8 cellular contexts compared by ENCODE assay signal in the genomic region with DNA sequence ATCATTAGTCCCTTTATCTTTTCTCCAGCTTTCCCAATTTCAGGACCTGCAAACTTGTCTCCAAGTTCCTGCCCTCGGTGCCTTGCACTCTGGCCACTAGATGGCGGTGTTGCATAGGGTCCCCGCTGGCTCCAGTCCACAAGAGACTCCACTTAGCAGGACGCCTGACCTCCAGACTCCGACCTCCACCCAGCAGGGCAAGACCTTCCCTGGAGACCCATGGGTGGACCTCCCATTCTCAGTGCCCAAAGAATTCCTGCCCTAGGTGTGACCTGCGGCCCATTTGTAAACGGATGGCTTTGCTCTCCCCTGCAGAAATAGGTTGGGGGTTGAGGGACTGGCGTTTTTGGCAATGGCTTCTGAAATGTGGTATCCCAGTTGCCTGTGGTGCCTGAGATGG.
A peak's percentile ranks its signal among the peaks of the same experiment; 100 is the strongest.
DNase-seq lines count a peak whose midpoint lies in the region; ATAC-seq and TF ChIP-seq lines count a peak whose summit lies in the region.

No MANE protein-coding gene starts in this region.

- H3K4me3 ChIP-seq in HL-60 (replicated peaks; ENCODE audit: insufficient read depth, low read length) (no peak overlapping the region), fibroblast of lung (replicated peaks in 1 of 4; ENCODE audit: control extremely low read depth in 1 of 4, insufficient read depth in 1 of 4, low read depth in 3 of 4, low read length in 4 of 4) (no peak overlapping the region), neural cell (ENCODE audit: low read length) (no peak overlapping the region)

- H3K79me2 ChIP-seq in fibroblast of lung (ENCODE audit: control insufficient read depth, insufficient read depth, low read length) (no peaks in the 10 kb centered on the region), neural cell (replicated peaks; ENCODE audit: insufficient read depth, low read length) (no peaks in the 10 kb centered on the region)

- H3K9me2 ChIP-seq in neural cell (ENCODE audit: insufficient read depth, low read length): no peaks in the 10 kb centered on the region

- TF ChIP-seq EP300 in neural cell (conservative IDR thresholded peaks at IDR 0.05; ENCODE audit: poor library complexity, severe bottlenecking): no peak

- H3K36me3 ChIP-seq in fibroblast of lung (ENCODE audit: control insufficient read depth, insufficient read depth, low read length) (no peaks in the 10 kb centered on the region), neural cell (ENCODE audit: insufficient read depth, low read length) (no peaks in the 10 kb centered on the region)

- H3K4me2 ChIP-seq in fibroblast of lung (ENCODE audit: extremely low read depth, insufficient read depth, low read length) (no peak overlapping the region), neural cell (ENCODE audit: low read length) (no peak overlapping the region)

- H3K9me3 ChIP-seq in fibroblast of lung (ENCODE audit: control insufficient read depth, insufficient read depth, low read depth, low read length) (no peaks in the 10 kb centered on the region), neural cell (ENCODE audit: low read length) (no peaks in the 10 kb centered on the region)

- no peaks in the 10 kb centered on the region for H3F3A ChIP-seq in neural cell (ENCODE audit: insufficient read depth, low read length, poor library complexity, severe bottlenecking)

- no peaks in the 10 kb centered on the region for H4K20me1 ChIP-seq in fibroblast of lung (ENCODE audit: control insufficient read depth, extremely low read depth, insufficient read depth, low read length)
- H4K20me1 ChIP-seq in neural cell (ENCODE audit: insufficient read depth): no peaks in the 10 kb centered on the region

- H3K4me1 ChIP-seq in fibroblast of lung (ENCODE audit: control insufficient read depth, extremely low read depth, insufficient read depth, low read length): no peaks in the 10 kb centered on the region

- peak; percentile 93 for TF ChIP-seq RAD21 in neural cell (conservative IDR thresholded peaks at IDR 0.05)

- H3K9ac ChIP-seq in fibroblast of lung (ENCODE audit: insufficient read depth, low read length) (no peak overlapping the region), neural cell (ENCODE audit: low read length) (no peak overlapping the region)

- peak; percentile 93 for TF ChIP-seq CTCF in HL-60 (IDR thresholded peaks at IDR 0.05; ENCODE audit: insufficient read depth, low read length)
- peak; percentile 96 to 99 for TF ChIP-seq CTCF in fibroblast of lung (conservative IDR thresholded peaks at IDR 0.05 in 1 of 2, IDR thresholded peaks at IDR 0.05 in 1 of 2; ENCODE audit: low read depth in 1 of 2, low read length in 2 of 2)
- peak; percentile 93 for TF ChIP-seq CTCF in neural cell (IDR thresholded peaks at IDR 0.05; ENCODE audit: poor library complexity, severe bottlenecking)

- ATAC-seq in stimulated activated naive CD8-positive, alpha-beta T cell treated with anti-CD3 and anti-CD28 coated beads, Interleukin-15, Interleukin-2, amounts not matched to agents 100 U/mL and 50 U/mL, for 24 hours: no peak
- no peak for ATAC-seq in GM21360 (IDR thresholded peaks at IDR 0.05; ENCODE audit: unreplicated experiment)

- H3K27ac ChIP-seq in HL-60 (replicated peaks) (no peak overlapping the region), fibroblast of lung (ENCODE audit: insufficient read depth, low read length) (no peak overlapping the region), neural cell (ENCODE audit: low read length) (no peak overlapping the region)

- peak; percentile 64 for DNase-seq in DMS114 treated with DMSO at 0.1 percent for 48 hours (lab: John Stamatoyannopoulos, UW; ENCODE audit: unreplicated experiment)
- DNase-seq in HL-60 (ENCODE audit: low read depth in 1 of 2, low spot score in 1 of 2): peak; percentile 71 to 79
- DNase-seq in RKO (ENCODE audit: low spot score): peak; percentile 67
- peak; percentile 81 to 84 for DNase-seq in activated T-cell treated with anti-CD3 and anti-CD28 coated beads, Interleukin-2, amount 50 U/mL, for 48 hours
- DNase-seq in fibroblast of lung (ENCODE audit: low read depth in 2 of 2): peak; percentile 61 to 83
- peak; percentile 88 for DNase-seq in stimulated activated naive CD8-positive, alpha-beta T cell treated with anti-CD3 and anti-CD28 coated beads, Interleukin-15, Interleukin-2, amounts not matched to agents 100 U/mL and 50 U/mL, for 24 hours

- H2AFZ ChIP-seq in fibroblast of lung (ENCODE audit: low read length) (no peak overlapping the region), neural cell (ENCODE audit: low read depth, low read length) (no peak overlapping the region)

- H3K27me3 ChIP-seq in HL-60 (ENCODE audit: insufficient read depth, poor library complexity, severe bottlenecking): no peaks in the 10 kb centered on the region
- H3K27me3 ChIP-seq in fibroblast of lung (ENCODE audit: control insufficient read depth, insufficient read depth, low read length): no peaks in the 10 kb centered on the region
- H3K27me3 ChIP-seq in neural cell (ENCODE audit: insufficient read depth, low read depth, low read length): no peaks in the 10 kb centered on the region

TF ChIP-seq in neural cell, 6 proteins besides CTCF, POLR2A, EP300 and RAD21:
- TF ChIP-seq SMC3 (conservative IDR thresholded peaks at IDR 0.05; ENCODE audit: poor library complexity): peak; percentile 93
- no peak for TF ChIP-seq POLR2AphosphoS5 (IDR thresholded peaks at IDR 0.05)
